21 cellular contexts compared by ENCODE assay signal in the genomic region with DNA sequence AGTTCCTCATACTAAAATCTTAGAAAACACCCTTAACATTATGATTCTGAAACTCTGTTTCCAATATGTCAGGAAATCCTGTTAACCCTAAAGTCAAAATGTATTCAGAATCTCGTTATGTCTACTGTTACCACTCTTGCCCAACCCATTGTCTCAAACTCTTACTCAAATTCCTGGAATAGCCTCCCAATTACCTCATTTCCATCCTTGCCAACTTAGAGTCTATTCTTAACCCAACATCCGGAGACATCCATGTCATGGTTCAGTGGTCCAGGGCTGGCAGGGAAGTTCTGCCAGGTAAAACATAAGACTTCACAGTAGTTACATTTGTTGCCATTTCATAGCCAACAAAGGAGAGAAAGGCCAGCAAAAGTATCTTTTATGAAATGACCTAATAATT.
DNase-seq lines count a peak whose midpoint lies in the region; ATAC-seq, FAIRE-seq and TF ChIP-seq lines count a peak whose summit lies in the region.
"Had no signal": no experiment of that assay in that cellular context is flagged by ENCODE, and none has a peak within 500 bp of the region (broad histone marks: within the 10 kb centered on the region; RNA-seq: fewer than 3 reads in every experiment).

No MANE protein-coding gene starts in this region.

- no peak overlapping the region for H3K4me3 ChIP-seq in bronchial epithelial cell (ENCODE audit: low read depth, low read length)
- H3K4me3 ChIP-seq in ovary, result no peak overlapping the region
- no peak overlapping the region for H3K4me3 ChIP-seq in sigmoid colon

- DNase-seq in EL, result peak; percentile 60
- peak; percentile 28 for DNase-seq in LHCN-M2 (ENCODE audit: low read depth)
- peak; percentile 69 for DNase-seq in bronchial epithelial cell (ENCODE audit: low read depth)
- peak; percentile 95 for DNase-seq in kidney glomerular epithelial cell (lab: John Stamatoyannopoulos, UW)
- DNase-seq in ovary, result no peak
- DNase-seq in C1 segment of cervical spinal cord (lab: John Stamatoyannopoulos, UW), result no peak
- no peak for DNase-seq in sigmoid colon
- DNase-seq: activated CD8-positive, alpha-beta T cell treated with anti-CD3 and anti-CD28 coated beads, Interleukin-2, amount 10 ng/mL, durations not matched to agents 7 days and 5 days; activated naive CD8-positive, alpha-beta T cell treated with anti-CD3 and anti-CD28 coated beads for 36 hours; central memory CD4-positive, alpha-beta T cell; effector memory CD4-positive, alpha-beta T cell; GF-D8; naive B cell; NCI-H1105 treated with DMSO at 0.1 percent for 48 hours; small intestine had no signal

- no peak for TF ChIP-seq CTCF in bronchial epithelial cell (IDR thresholded peaks at IDR 0.05; ENCODE audit: insufficient read depth, low read length, severe bottlenecking)
- no peak for TF ChIP-seq CTCF in ovary (IDR thresholded peaks at IDR 0.05)
- TF ChIP-seq CTCF in sigmoid colon (IDR thresholded peaks at IDR 0.05), result no peak

- no peaks in the 10 kb centered on the region for H3K36me3 ChIP-seq in bronchial epithelial cell (ENCODE audit: control insufficient read depth, insufficient read depth, low read length)
- no peaks in the 10 kb centered on the region for H3K36me3 ChIP-seq in ovary
- H3K36me3 ChIP-seq in sigmoid colon, result no peaks in the 10 kb centered on the region

- no peak for FAIRE-seq in bronchial epithelial cell (lab: Jason Lieb, UNC)
- FAIRE-seq: GM12892, small intestine had no signal

- 41 to 77% (median 69%) methylated on average over 2 of the region's 2 CpGs for WGBS in ovary, 3 donors
- 38 to 62% methylated on average over 2 of the region's 2 CpGs for WGBS in sigmoid colon, 2 donors

- TF ChIP-seq EP300 in ovary (IDR thresholded peaks at IDR 0.05) (no peak), sigmoid colon (IDR thresholded peaks at IDR 0.05) (no peak)

- no peak for TF ChIP-seq POLR2A in ovary (IDR thresholded peaks at IDR 0.05)
- TF ChIP-seq POLR2A in sigmoid colon (IDR thresholded peaks at IDR 0.05), result no peak

- no peak for ATAC-seq in GM18517 (IDR thresholded peaks at IDR 0.05; ENCODE audit: unreplicated experiment)
- ATAC-seq: activated CD8-positive, alpha-beta T cell treated with anti-CD3 and anti-CD28 coated beads, Interleukin-2, amount 10 ng/mL, durations not matched to agents 7 days and 5 days; foreskin keratinocyte; WTC11 had no signal

- H3K4me1 ChIP-seq in ovary (ENCODE audit: insufficient read depth), result no peaks in the 10 kb centered on the region
- no peaks in the 10 kb centered on the region for H3K4me1 ChIP-seq in sigmoid colon
- H3K4me1 ChIP-seq: foreskin keratinocyte had no signal

- no peak overlapping the region for H3K27ac ChIP-seq in ovary
- H3K27ac ChIP-seq in sigmoid colon, result no peak overlapping the region
- H3K27ac ChIP-seq: foreskin keratinocyte, HL-60, KMS-11 had no signal

- no peaks in the 10 kb centered on the region for H3K9me3 ChIP-seq in ovary
- no peaks in the 10 kb centered on the region for H3K9me3 ChIP-seq in sigmoid colon

- H3K27me3 ChIP-seq in bronchial epithelial cell (ENCODE audit: control insufficient read depth, insufficient read depth, low read length) (no peaks in the 10 kb centered on the region), ovary (no peaks in the 10 kb centered on the region), sigmoid colon (no peaks in the 10 kb centered on the region)
- H3K27me3 ChIP-seq: foreskin keratinocyte had no signal

- intact Hi-C loops in ovary (cut with DNase I) (no loop called here), sigmoid colon (cut with DNase I) (no loop called here)

Comparison
In these comparisons a context has a peak if more than half of its experiments do, and no peak if none do; other contexts are left out.
1. DNase-seq: peak in EL (single experiment), LHCN-M2 (single experiment), bronchial epithelial cell (single experiment) and kidney glomerular epithelial cell (single experiment); none in ovary (0 of 5), C1 segment of cervical spinal cord (0 of 14) and sigmoid colon (single experiment).